28 cellular contexts compared by ENCODE assay signal in the genomic region with DNA sequence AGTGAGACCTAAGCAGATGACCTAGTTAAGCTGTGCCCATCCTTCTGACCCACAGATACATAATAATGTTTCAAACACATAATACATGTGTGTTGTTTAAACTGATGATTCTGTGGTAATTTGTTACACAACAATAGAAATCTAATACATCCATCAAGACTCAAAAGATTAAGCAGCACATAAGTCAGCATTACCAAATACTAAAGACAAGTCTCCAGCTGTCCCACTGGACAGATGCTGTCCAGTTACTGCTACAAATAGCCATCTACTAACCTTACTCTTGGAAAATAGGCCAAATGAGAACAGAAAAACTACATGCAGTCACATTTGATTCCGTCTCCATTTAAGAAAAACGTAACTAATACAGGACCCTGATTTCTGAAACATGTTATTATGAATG. TPM values are rescaled to one million over a fixed set of nuclear protein-coding genes. Genes with fewer than 3 reads are reported as not detected.
"Had no signal": no experiment of that assay in that cellular context is flagged by ENCODE, and none has a peak within 500 bp of the region (broad histone marks: within the 10 kb centered on the region; RNA-seq: fewer than 3 reads in every experiment).

No MANE protein-coding gene starts in this region.

- H3K27ac ChIP-seq: body of pancreas, foreskin keratinocyte, lower lobe of right lung, neural progenitor cell, prostate gland, stomach had no signal

- H2AFZ ChIP-seq: neural progenitor cell had no signal

- H3K9ac ChIP-seq: neural progenitor cell had no signal

- H3K9me3 Mint-ChIP-seq: activated B cell treated with CpG ODN at 0.5 μM for 24 hours; activated naive CD8-positive, alpha-beta T cell treated with anti-CD3 and anti-CD28 coated beads for 36 hours; activated T-cell treated with anti-CD3 and anti-CD28 coated beads, Interleukin-2, amount 50 U/mL, for 72 hours; mesothelial cell of epicardium; neural progenitor cell; T-helper 2 cell treated with Interferon-gamma antibody and Interleukin-4, amounts not matched to agents 5 μg/mL and 100 μg/mL, for 36 hours; type B pancreatic cell had no signal

- H3K4me1 ChIP-seq: neural progenitor cell, prostate gland had no signal

- H3K27me3 ChIP-seq: body of pancreas, foreskin keratinocyte, neural progenitor cell, stomach had no signal

- H3K36me3 ChIP-seq: neural progenitor cell, prostate gland had no signal

- H3K27ac Mint-ChIP-seq: activated B cell treated with CpG ODN at 0.5 μM for 24 hours; activated naive CD8-positive, alpha-beta T cell treated with anti-CD3 and anti-CD28 coated beads for 36 hours; activated T-cell treated with anti-CD3 and anti-CD28 coated beads, Interleukin-2, amount 50 U/mL, for 72 hours; mesothelial cell of epicardium; neural progenitor cell; T-helper 2 cell treated with Interferon-gamma antibody and Interleukin-4, amounts not matched to agents 5 μg/mL and 100 μg/mL, for 36 hours had no signal

- H3K27me3 Mint-ChIP-seq: activated B cell treated with CpG ODN at 0.5 μM for 24 hours; activated naive CD8-positive, alpha-beta T cell treated with anti-CD3 and anti-CD28 coated beads for 36 hours; type B pancreatic cell had no signal

- DNase-seq: activated B cell treated with CpG ODN at 0.5 μM for 24 hours; activated CD4-positive, alpha-beta T cell treated with anti-CD3 and anti-CD28 coated beads for 4 hours; activated CD8-positive, alpha-beta memory T cell treated with anti-CD3 and anti-CD28 coated beads, Interleukin-2, amount 50 U/mL, for 4 hours; activated gamma-delta T cell; activated naive CD8-positive, alpha-beta T cell treated with anti-CD3 and anti-CD28 coated beads for 36 hours; activated T-cell treated with anti-CD3 and anti-CD28 coated beads, Interleukin-2, amount 50 U/mL, for 72 hours; body of pancreas; foreskin keratinocyte; hypothalamus; lower lobe of right lung; right cardiac atrium; small intestine; stimulated activated CD4-positive, alpha-beta T cell treated with anti-CD3 and anti-CD28 coated beads, Interleukin-15, amount 100 ng/mL, for 24 hours; stimulated activated CD4-positive, alpha-beta T cell treated with anti-CD3 and anti-CD28 coated beads, Interleukin-2, amount 100 ng/mL, for 48 hours; stomach; SW 1271 had no signal

- H3K4me1 Mint-ChIP-seq: mesothelial cell of epicardium, neural progenitor cell had no signal

- H3K4me3 Mint-ChIP-seq: activated B cell treated with CpG ODN at 0.5 μM for 24 hours; activated naive CD8-positive, alpha-beta T cell treated with anti-CD3 and anti-CD28 coated beads for 36 hours; activated T-cell treated with anti-CD3 and anti-CD28 coated beads, Interleukin-2, amount 50 U/mL, for 72 hours; mesothelial cell of epicardium; neural progenitor cell; T-helper 2 cell treated with Interferon-gamma antibody and Interleukin-4, amounts not matched to agents 5 μg/mL and 100 μg/mL, for 36 hours; type B pancreatic cell had no signal

- ATAC-seq: activated T-cell treated with anti-CD3 and anti-CD28 coated beads, Interleukin-2, amount 50 U/mL, for 72 hours; body of pancreas; lower lobe of right lung; right cardiac atrium had no signal

- H3K4me2 ChIP-seq: neural progenitor cell had no signal

- H3K9me3 ChIP-seq: body of pancreas, lower lobe of right lung, prostate gland, stomach had no signal

- H3K4me3 ChIP-seq: body of pancreas, lower lobe of right lung, neural progenitor cell, prostate gland, stomach had no signal

RNA-seq across cellular contexts. Expression of a gene that starts 26.4 kb away (rescaled TPM):
- total RNA-seq: body of pancreas, dermis microvascular lymphatic vessel endothelial cell, epithelial cell of proximal tubule, fibroblast of lung, foreskin keratinocyte, mesothelial cell of epicardium, osteocyte, right cardiac atrium had no signal
- polyA plus RNA-seq: fibroblast of lung, foreskin keratinocyte, keratinocyte, right cardiac atrium, stomach had no signal

RNA-seq across cellular contexts. Expression of a gene that starts 58.5 kb away (rescaled TPM):
- total RNA-seq: activated B cell treated with CpG ODN at 0.5 μM for 24 hours; activated naive CD8-positive, alpha-beta T cell treated with anti-CD3 and anti-CD28 coated beads for 36 hours; body of pancreas; cardiac septum; dermis microvascular lymphatic vessel endothelial cell; fibroblast of lung; lower lobe of right lung; mesothelial cell of epicardium; osteocyte; right cardiac atrium; temporal lobe had no signal
- polyA plus RNA-seq: right cardiac atrium, small intestine had no signal
